19 cellular contexts compared by ENCODE assay signal in genomic region chr1:234839663-234840062, GRCh38.
DNase-seq lines count a peak whose midpoint lies in the region; ATAC-seq and TF ChIP-seq lines count a peak whose summit lies in the region.
"Had no signal": no experiment of that assay in that cellular context is flagged by ENCODE, and none has a peak within 500 bp of the region (broad histone marks: within the 10 kb centered on the region; RNA-seq: fewer than 3 reads in every experiment).

No MANE protein-coding gene starts in this region.

- H3K9ac ChIP-seq in SK-N-SH (no peak overlapping the region), neuronal stem cell (ENCODE audit: low read depth, low read length, poor library complexity) (no peak overlapping the region)

- no peak overlapping the region for H4K91ac ChIP-seq in neuronal stem cell (ENCODE audit: low read depth, low read length, poor library complexity)

- 75% methylated on average over 2 of the region's 2 CpGs for WGBS in SK-N-SH (ENCODE audit: low lambda C conversion rate)
- whole genome bisulfite sequencing in neuronal stem cell (ENCODE audit: extremely low coverage in 2 of 2, insufficient read length in 2 of 2, insufficient replicate concordance in 1 of 2), 2 donors: no CpG with 5 or more reads among the region's 2 CpGs

- no peak overlapping the region for H4K8ac ChIP-seq in neuronal stem cell (ENCODE audit: low read depth, low read length)

- H3K4me3 ChIP-seq in SK-N-SH (ENCODE audit: low read depth in 2 of 2, low read length in 1 of 2): no peak overlapping the region
- H3K4me3 ChIP-seq in GM12864 (ENCODE audit: low read depth, low read length): no peak overlapping the region
- H3K4me3 ChIP-seq in OCI-LY7 (ENCODE audit: low read depth, low read length, poor library complexity, severe bottlenecking): no peak overlapping the region
- H3K4me3 ChIP-seq in neuronal stem cell (ENCODE audit: low read length in 2 of 2): no peak overlapping the region
- H3K4me3 ChIP-seq: esophagus squamous epithelium, lower lobe of right lung had no signal

- peaks cover 0 to 9% of the 10 kb centered on the region in 2 experiments; a peak in 2 of 4 replicates for H3K4me1 ChIP-seq in SK-N-SH (ENCODE audit: control insufficient read depth in 1 of 2, insufficient read depth in 2 of 2, low read depth in 1 of 2, low read length in 1 of 2)
- H3K4me1 ChIP-seq in OCI-LY7 (ENCODE audit: insufficient read depth, low read length, poor library complexity, severe bottlenecking): peaks cover 48% of the 10 kb centered on the region
- H3K4me1 ChIP-seq in neuronal stem cell (ENCODE audit: control insufficient read depth in 2 of 2, insufficient read depth in 1 of 2, low read depth in 1 of 2, low read length in 2 of 2): peaks cover 3 to 15% of the 10 kb centered on the region in 2 donors
- H3K4me1 ChIP-seq: Caco-2 had no signal

- no peaks in the 10 kb centered on the region for H3K27me3 ChIP-seq in SK-N-SH (ENCODE audit: insufficient read depth)
- no peaks in the 10 kb centered on the region for H3K27me3 ChIP-seq in neuronal stem cell (ENCODE audit: control insufficient read depth in 3 of 3, insufficient read depth in 3 of 3, low read depth in 1 of 3, low read length in 3 of 3)
- H3K27me3 ChIP-seq: brain microvascular endothelial cell, esophagus squamous epithelium had no signal

- H3K4me2 ChIP-seq in SK-N-SH: no peak overlapping the region
- H3K4me2 ChIP-seq in OCI-LY7 (ENCODE audit: low read length): no peak overlapping the region
- no peak overlapping the region for H3K4me2 ChIP-seq in neuronal stem cell (ENCODE audit: insufficient read depth, low read length, poor library complexity, severe bottlenecking)

- no peak overlapping the region for H2BK120ac ChIP-seq in neuronal stem cell (ENCODE audit: low read depth, low read length)

- no peak overlapping the region for H2AK5ac ChIP-seq in neuronal stem cell (ENCODE audit: low read depth, low read length)

- H3K79me2 ChIP-seq in SK-N-SH (ENCODE audit: insufficient read depth) (no peaks in the 10 kb centered on the region), OCI-LY7 (ENCODE audit: insufficient read depth, low read depth, low read length) (no peaks in the 10 kb centered on the region)

- no peaks in the 10 kb centered on the region for H3K79me1 ChIP-seq in neuronal stem cell (ENCODE audit: low read depth, low read length)

- BruUV-seq in OCI-LY7 (replicated peaks; lab: Mats Ljungman, UMichigan): no TSS peak

- no peaks in the 10 kb centered on the region for H3K9me2 ChIP-seq in SK-N-SH
- H3K9me2 ChIP-seq in OCI-LY7 (ENCODE audit: insufficient read depth, low read length): no peaks in the 10 kb centered on the region

- no peak overlapping the region for H3K23ac ChIP-seq in neuronal stem cell (ENCODE audit: low read depth, low read length, poor library complexity)

- CTCF ChIA-PET in SK-N-SH (lab: Yijun Ruan, JAX) (no interaction called here), OCI-LY7 (lab: Charles Lee; ENCODE audit: unreplicated experiment) (interaction anchor here (0.5 kb wide), 1 partner anchor 21 kb away, joined by 4 read pairs; no protein-coding TSS in a partner anchor)

- POLR2A ChIA-PET in SK-N-SH (lab: Yijun Ruan, JAX): no interaction called here
- POLR2A ChIA-PET in OCI-LY7 (lab: Charles Lee): interaction anchor here (0.6 to 2.6 kb wide), 2 partner anchors 13 to 317 kb away, joined by 6 to 8 read pairs; no protein-coding TSS in a partner anchor

- no peak overlapping the region for H2AFZ ChIP-seq in SK-N-SH (ENCODE audit: low read depth)
- H2AFZ ChIP-seq in OCI-LY7 (ENCODE audit: low read length): peak overlapping the region; percentile 68; the same call in 1 of the 2 replicates
- H2AFZ ChIP-seq in neuronal stem cell (ENCODE audit: low read length): no peak overlapping the region

- no peaks in the 10 kb centered on the region for H3F3A ChIP-seq in SK-N-SH (replicated peaks; ENCODE audit: insufficient read depth)

- H3K4ac ChIP-seq in neuronal stem cell (ENCODE audit: low read length): no peak overlapping the region

- H2BK15ac ChIP-seq in neuronal stem cell (ENCODE audit: low read length): no peak overlapping the region

- no peak overlapping the region for H3K14ac ChIP-seq in neuronal stem cell (ENCODE audit: low read length)

- TF ChIP-seq CTCF in SK-N-SH (IDR thresholded peaks at IDR 0.05) (no peak), GM12864 (IDR thresholded peaks at IDR 0.05; ENCODE audit: low read depth, low read length, missing control alignments) (peak; percentile 1), OCI-LY7 (conservative IDR thresholded peaks at IDR 0.05; ENCODE audit: low read length) (no peak)

- H3K36me3 ChIP-seq in SK-N-SH (replicated peaks in 1 of 2; ENCODE audit: control insufficient read depth in 1 of 2, insufficient read depth in 2 of 2, low read length in 1 of 2) (no peaks in the 10 kb centered on the region), OCI-LY7 (ENCODE audit: insufficient read depth, low read length) (no peaks in the 10 kb centered on the region), neuronal stem cell (replicated peaks in 1 of 2; ENCODE audit: control insufficient read depth in 2 of 2, insufficient read depth in 2 of 2, low read length in 2 of 2) (no peaks in the 10 kb centered on the region)
- H3K36me3 ChIP-seq: brain microvascular endothelial cell, esophagus squamous epithelium, lower lobe of right lung had no signal

- H4K20me1 ChIP-seq in SK-N-SH (ENCODE audit: insufficient read depth) (no peaks in the 10 kb centered on the region), OCI-LY7 (ENCODE audit: insufficient read depth, low read length) (no peaks in the 10 kb centered on the region)

- intact Hi-C loops in OCI-LY7 (cut with micrococcal nuclease; ENCODE audit: unreplicated experiment): loop anchor here (5.0 kb wide), 3 partner anchors 123 to 342 kb away; no protein-coding TSS in a partner anchor

- peak; percentile 27; the same call in 1 of the 3 replicates for ATAC-seq in SK-N-SH treated with all-trans-retinoic acid at 6 μM for 48 hours
- ATAC-seq: lower lobe of right lung had no signal

- no peak for DNase-seq in SK-N-SH
- no peak for DNase-seq in GM12864 (ENCODE audit: low read depth)
- DNase-seq in OCI-LY7 (ENCODE audit: low spot score): peak; percentile 22
- no peak for DNase-seq in neuronal stem cell (ENCODE audit: low spot score)
- DNase-seq in stimulated activated CD4-positive, alpha-beta T cell treated with anti-CD3 and anti-CD28 coated beads, Interleukin-2, amount 100 ng/mL, for 24 hours: no peak
- no peak for DNase-seq in mucosa of gallbladder (ENCODE audit: low spot score)
- no peak for DNase-seq in effector CD4-positive, alpha-beta T cell
- DNase-seq: activated T-cell treated with anti-CD3 and anti-CD28 coated beads, Interleukin-2, amount 50 U/mL, for 24 hours; brain microvascular endothelial cell; Caco-2; esophagus squamous epithelium; GF-D8; Kasumi-1; lower lobe of right lung; NCI-H1694 treated with DMSO at 0.1 percent for 48 hours; NCI-H526; small intestine; SW 1271 had no signal

- TF ChIP-seq RAD21 in SK-N-SH (IDR thresholded peaks at IDR 0.05; ENCODE audit: low read length): no peak

- H3K9me3 ChIP-seq in SK-N-SH (no peaks in the 10 kb centered on the region), OCI-LY7 (ENCODE audit: low read length) (no peaks in the 10 kb centered on the region), neuronal stem cell (replicated peaks in 1 of 2; ENCODE audit: control insufficient read depth in 2 of 2, insufficient read depth in 1 of 2, low read depth in 1 of 2, low read length in 2 of 2) (peaks cover 2 to 10% of the 10 kb centered on the region in 2 donors)
- H3K9me3 ChIP-seq: Caco-2, esophagus squamous epithelium, lower lobe of right lung had no signal

- no peak overlapping the region for H3K27ac ChIP-seq in SK-N-SH (ENCODE audit: low read depth in 2 of 2, low read length in 1 of 2)
- no peak overlapping the region for H3K27ac ChIP-seq in OCI-LY7 (ENCODE audit: low read depth, low read length, poor library complexity, severe bottlenecking)
- H3K27ac ChIP-seq in neuronal stem cell (replicated peaks; ENCODE audit: low read length): no peak overlapping the region
- H3K27ac ChIP-seq: brain microvascular endothelial cell, esophagus squamous epithelium, lower lobe of right lung had no signal

- peak overlapping the region; percentile 21 for H2BK5ac ChIP-seq in neuronal stem cell (ENCODE audit: low read length)

- TF ChIP-seq EP300 in SK-N-SH (IDR thresholded peaks at IDR 0.05; ENCODE audit: borderline replicate concordance in 1 of 2, low read depth in 1 of 2, low read length in 1 of 2): no peak

- H2BK12ac ChIP-seq in neuronal stem cell (ENCODE audit: low read length): no peak overlapping the region

- H3K18ac ChIP-seq in neuronal stem cell (ENCODE audit: low read length): no peak overlapping the region

TF ChIP-seq in SK-N-SH treated with all-trans-retinoic acid at 6 μM for 48 hours, 23 proteins besides CTCF, POLR2A, EP300 and RAD21:
- TF ChIP-seq ZFP3 (CRISPR knock-in tag; IDR thresholded peaks at IDR 0.05) (no peak), ZNF8 (CRISPR knock-in tag; IDR thresholded peaks at IDR 0.05) (no peak), ESRRG (CRISPR knock-in tag; IDR thresholded peaks at IDR 0.05) (no peak), GLIS3 (CRISPR knock-in tag; IDR thresholded peaks at IDR 0.05) (no peak), SNAI2 (CRISPR knock-in tag; IDR thresholded peaks at IDR 0.05) (no peak), ZNF70 (CRISPR knock-in tag; IDR thresholded peaks at IDR 0.05) (no peak)

TF ChIP-seq in SK-N-SH, 30 proteins besides CTCF, POLR2A, EP300 and RAD21:
- no peak for TF ChIP-seq TAF1 (IDR thresholded peaks at IDR 0.05; ENCODE audit: borderline replicate concordance, low read depth, low read length)
- no peak for TF ChIP-seq RFX5 (IDR thresholded peaks at IDR 0.05; ENCODE audit: low read length)
TF ChIP-seq in SK-N-SH: peak in this region for 0.
